8 cellular contexts compared by ENCODE assay signal in genomic region chr17:3668279-3669084, GRCh38. TPM values are rescaled to one million over a fixed set of nuclear protein-coding genes. Genes with fewer than 3 reads are reported as not detected.
DNase-seq lines count a peak whose midpoint lies in the region; ATAC-seq and TF ChIP-seq lines count a peak whose summit lies in the region.

Gene EMC6, plus strand, starts transcription at chr17:3668812. Its CDS starts 335 bp downstream, at chr17:3669147.
Gene TAX1BP3, minus strand, starts transcription at chr17:3668578. Its CDS starts 52 bp downstream, at chr17:3668526.

- H3K4me3 ChIP-seq in Panc1 (ENCODE audit: low read depth in 2 of 2, low read length in 2 of 2), result peak within 1 kb of the TSS; percentile 90 to 92
- peak within 1 kb of the TSS; percentile 77 to 94 for H3K4me3 ChIP-seq in esophagus (ENCODE audit: low read depth in 1 of 2, low read length in 2 of 2)
- H3K4me3 ChIP-seq in mucosa of stomach (ENCODE audit: low read length), result peak within 1 kb of the TSS; percentile 89

- BruUV-seq in Panc1 (replicated peaks; lab: Mats Ljungman, UMichigan), result no TSS peak

- in situ Hi-C loops in Panc1 (cut with HindIII; ENCODE audit: low pct_unique_long_range_greater_than_20kb, low sequenced_read_pairs), result no loop called here

- DNase-seq in DMS153 treated with DMSO at 0.1 percent for 48 hours (lab: John Stamatoyannopoulos, UW; ENCODE audit: unreplicated experiment), result peak; percentile 64
- peak; percentile 73 for DNase-seq in KG1 (lab: John Stamatoyannopoulos, UW)
- peak; percentile 92 for DNase-seq in Panc1 (ENCODE audit: low read depth, low spot score)
- DNase-seq in activated T-cell treated with anti-CD3 and anti-CD28 coated beads, Interleukin-2, amount 50 U/mL, for 4 hours, result peak; percentile 98
- DNase-seq in stimulated activated CD8-positive, alpha-beta memory T cell treated with anti-CD3 and anti-CD28 coated beads, Interleukin-7, amount 100 ng/mL, for 1 hour (ENCODE audit: low read depth in 2 of 2), result peak; percentile 99 to 100

- H3K4me1 Mint-ChIP-seq in activated T-cell treated with anti-CD3 and anti-CD28 coated beads, Interleukin-2, amount 50 U/mL, for 4 hours (ENCODE audit: low read depth), result peaks cover 19% of the 10 kb centered on the region

- H3K36me3 Mint-ChIP-seq in activated T-cell treated with anti-CD3 and anti-CD28 coated beads, Interleukin-2, amount 50 U/mL, for 4 hours (ENCODE audit: insufficient read depth), result no peaks in the 10 kb centered on the region

- CTCF ChIA-PET in Panc1 (lab: Charles Lee), result no interaction called here

- peak within 1 kb of the TSS; percentile 81 for H3K9ac ChIP-seq in mucosa of stomach (ENCODE audit: low read length)

- H3K4me1 ChIP-seq in Panc1 (ENCODE audit: control insufficient read depth, insufficient read depth, low read length), result 0 out of 2 replicates have a peak, but pooled peaks cover 7% of the 10 kb centered on the region
- H3K4me1 ChIP-seq in esophagus (ENCODE audit: control insufficient read depth in 2 of 2, insufficient read depth in 2 of 2, low read length in 1 of 2), result peaks cover 3% of the 10 kb centered on the region in 2 donors
- H3K4me1 ChIP-seq in mucosa of stomach (ENCODE audit: control insufficient read depth, insufficient read depth, low read length), result peaks cover 24% of the 10 kb centered on the region

- H3K9me3 ChIP-seq in Panc1 (ENCODE audit: control insufficient read depth, insufficient read depth, low read depth, low read length) (no peaks in the 10 kb centered on the region), esophagus (ENCODE audit: control insufficient read depth in 2 of 2, insufficient read depth in 1 of 2, low read depth in 1 of 2, low read length in 1 of 2) (no peaks in the 10 kb centered on the region), mucosa of stomach (ENCODE audit: control insufficient read depth, low read length) (no peaks in the 10 kb centered on the region)

- no peaks in the 10 kb centered on the region for H3K9me3 Mint-ChIP-seq in activated T-cell treated with anti-CD3 and anti-CD28 coated beads, Interleukin-2, amount 50 U/mL, for 4 hours

- H3K27me3 Mint-ChIP-seq in activated T-cell treated with anti-CD3 and anti-CD28 coated beads, Interleukin-2, amount 50 U/mL, for 4 hours (ENCODE audit: low read depth), result no peaks in the 10 kb centered on the region

- H3K4me3 Mint-ChIP-seq in activated T-cell treated with anti-CD3 and anti-CD28 coated beads, Interleukin-2, amount 50 U/mL, for 4 hours, result peak within 1 kb of the TSS; percentile 94

- intact Hi-C loops in Panc1 (cut with micrococcal nuclease; ENCODE audit: unreplicated experiment), result no loop called here

- H3K36me3 ChIP-seq in Panc1 (ENCODE audit: control insufficient read depth, insufficient read depth, low read length) (peaks cover 10% of the 10 kb centered on the region; the same call in 1 of the 2 replicates), esophagus (ENCODE audit: control insufficient read depth in 2 of 2, insufficient read depth in 2 of 2, low read length in 1 of 2) (peaks cover 7 to 18% of the 10 kb centered on the region in 2 donors), mucosa of stomach (ENCODE audit: control insufficient read depth, insufficient read depth, low read length) (peaks cover 10% of the 10 kb centered on the region)

- H3K27me3 ChIP-seq in Panc1 (ENCODE audit: control insufficient read depth, insufficient read depth, low read length) (no peaks in the 10 kb centered on the region), esophagus (ENCODE audit: control insufficient read depth in 1 of 2, insufficient read depth in 2 of 2, low read length in 2 of 2) (no peaks in the 10 kb centered on the region), mucosa of stomach (ENCODE audit: control insufficient read depth, insufficient read depth, low read length) (no peaks in the 10 kb centered on the region)

- H3K27ac ChIP-seq in Panc1 (ENCODE audit: low read length) (peak within 1 kb of the TSS; percentile 93), esophagus (ENCODE audit: low read depth in 2 of 2, low read length in 1 of 2) (peak within 1 kb of the TSS; percentile 98 to 99)

- ATAC-seq in GM21717 (IDR thresholded peaks at IDR 0.05; ENCODE audit: unreplicated experiment), result peak; percentile 74
- ATAC-seq in Panc1, result peak; percentile 97
- ATAC-seq in activated T-cell treated with anti-CD3 and anti-CD28 coated beads, Interleukin-2, amount 50 U/mL, for 4 hours, result peak; percentile 95

- TF ChIP-seq CTCF in Panc1 (IDR thresholded peaks at IDR 0.05), result no peak

- 0% methylated on average over 64 to 89 of the region's 89 CpGs for WGBS in esophagus, 2 donors

- POLR2A ChIA-PET in Panc1 (lab: Charles Lee), result interaction anchor here (0.6 to 0.7 kb wide), 2 partner anchors 32 to 60 kb away, joined by 3 to 13 read pairs; partner anchors contain the start of gene SHPK

RNA-seq across cellular contexts. Expression of gene EMC6, which starts in this region (rescaled TPM):
- total RNA-seq in Panc1 (2021; ENCODE audit: unreplicated experiment), result 65.9 TPM
- 54.6 TPM for polyA plus RNA-seq in Panc1 (2012; ENCODE audit: insufficient read length)
- 10 to 100 TPM; 66.3 to 99.5 (median 98.0) TPM for total RNA-seq in activated T-cell treated with anti-CD3 and anti-CD28 coated beads, Interleukin-2, amount 50 U/mL, for 4 hours
- polyA plus RNA-seq in esophagus, result 10 to 100 TPM; 50.6 to 73.3 TPM

RNA-seq across cellular contexts. Expression of gene TAX1BP3, which starts in this region (rescaled TPM):
- 122 TPM for total RNA-seq in Panc1 (2021; ENCODE audit: unreplicated experiment)
- 127 TPM for polyA plus RNA-seq in Panc1 (2012; ENCODE audit: insufficient read length)
- total RNA-seq in activated T-cell treated with anti-CD3 and anti-CD28 coated beads, Interleukin-2, amount 50 U/mL, for 4 hours, result 10 to 100 TPM in 1 of 3 donors, 1 to 10 TPM in 2; 8.9 to 10.6 (median 9.2) TPM
- polyA plus RNA-seq in esophagus, result 100 to 1,000 TPM; 158 to 248 TPM

Comparison
In these comparisons a context has a peak if more than half of its experiments do, and no peak if none do; other contexts are left out.
1. Peak in every context shown above with its lines: DNase-seq, ATAC-seq, H3K4me3 ChIP-seq and H3K27ac ChIP-seq.
2. RNA of gene TAX1BP3 (total RNA-seq): 122 TPM in Panc1 (single experiment); 8.9 to 10.6 TPM in activated T-cell treated with anti-CD3 and anti-CD28 coated beads, Interleukin-2, amount 50 U/mL, for 4 hours; every median in the first group is over 10 times any median in the second.